Comparison of ENCODE assay signal across 8 cellular contexts in genomic region chr20:32820698-32821378, GRCh38. TPM values are rescaled to one million over a fixed set of nuclear protein-coding genes. Genes with fewer than 3 reads are reported as not detected.
DNase-seq lines count a peak whose midpoint lies in the region; ATAC-seq and TF ChIP-seq lines count a peak whose summit lies in the region.

No MANE protein-coding gene starts in this region.

- no peaks in the 10 kb centered on the region for H3K27me3 ChIP-seq in CD8-positive, alpha-beta memory T cell (ENCODE audit: insufficient read depth, low read length, poor library complexity, severe bottlenecking)
- no peaks in the 10 kb centered on the region for H3K27me3 ChIP-seq in NT2/D1 (ENCODE audit: insufficient read depth, insufficient read length)
- H3K27me3 ChIP-seq in effector memory CD4-positive, alpha-beta T cell (replicated peaks; ENCODE audit: control insufficient read depth, insufficient read depth, low read length, poor library complexity, severe bottlenecking): no peaks in the 10 kb centered on the region
- H3K27me3 ChIP-seq in neural cell (ENCODE audit: insufficient read depth, low read depth, low read length): no peaks in the 10 kb centered on the region

- no peak for TF ChIP-seq CTCF in neural cell (IDR thresholded peaks at IDR 0.05; ENCODE audit: poor library complexity, severe bottlenecking)

- ATAC-seq in HG02938 (IDR thresholded peaks at IDR 0.05; ENCODE audit: unreplicated experiment): no peak

- H3K9me3 Mint-ChIP-seq in CD8-positive, alpha-beta memory T cell: no peaks in the 10 kb centered on the region

- peaks cover 42% of the 10 kb centered on the region for H3K4me1 ChIP-seq in CD8-positive, alpha-beta memory T cell (ENCODE audit: insufficient read depth, low read length)
- peaks cover 5% of the 10 kb centered on the region for H3K4me1 ChIP-seq in NT2/D1 (ENCODE audit: insufficient read depth, insufficient read length)
- H3K4me1 ChIP-seq in effector memory CD4-positive, alpha-beta T cell (ENCODE audit: control insufficient read depth, insufficient read depth, low read length, poor library complexity, severe bottlenecking): peaks cover 27% of the 10 kb centered on the region

- CTCF ChIA-PET in CD8-positive, alpha-beta memory T cell (lab: Charles Lee): interaction anchor here (1.8 kb wide), 1 partner anchor 8 kb away, joined by 5 read pairs; no protein-coding TSS in a partner anchor

- H3K4me2 ChIP-seq in neural cell (ENCODE audit: low read length): peak overlapping the region; percentile 90

- TF ChIP-seq EP300 in neural cell (conservative IDR thresholded peaks at IDR 0.05; ENCODE audit: poor library complexity, severe bottlenecking): no peak

- no peaks in the 10 kb centered on the region for H3K9me2 ChIP-seq in neural cell (ENCODE audit: insufficient read depth, low read length)

- H3K27ac ChIP-seq in CD8-positive, alpha-beta memory T cell (ENCODE audit: low read depth, low read length): peak overlapping the region; percentile 92
- peak overlapping the region; percentile 83 for H3K27ac ChIP-seq in effector memory CD4-positive, alpha-beta T cell (ENCODE audit: insufficient read depth, low read length, poor library complexity, severe bottlenecking)
- H3K27ac ChIP-seq in neural cell (ENCODE audit: low read length): peak overlapping the region; percentile 92

- H3K9ac ChIP-seq in NT2/D1 (ENCODE audit: insufficient read length, low read depth) (peak overlapping the region; percentile 92), neural cell (ENCODE audit: low read length) (peak overlapping the region; percentile 82)

- peak overlapping the region; percentile 96 for H3K4me3 ChIP-seq in CD8-positive, alpha-beta memory T cell (ENCODE audit: low read length)
- H3K4me3 ChIP-seq in NT2/D1 (ENCODE audit: insufficient read length, low read depth): peak overlapping the region; percentile 91
- peak overlapping the region; percentile 79 for H3K4me3 ChIP-seq in effector memory CD4-positive, alpha-beta T cell (ENCODE audit: insufficient read depth, low read depth, low read length, poor library complexity, severe bottlenecking)
- peak overlapping the region; percentile 97 for H3K4me3 ChIP-seq in neural cell (ENCODE audit: low read length)

- H3K36me3 ChIP-seq in CD8-positive, alpha-beta memory T cell (ENCODE audit: insufficient read depth, low read length): no peaks in the 10 kb centered on the region
- H3K36me3 ChIP-seq in NT2/D1 (ENCODE audit: insufficient read depth, insufficient read length, low read length) (peaks cover 16% of the 10 kb centered on the region), neural cell (ENCODE audit: insufficient read depth, low read length) (no peaks in the 10 kb centered on the region)
- H3K36me3 ChIP-seq in effector memory CD4-positive, alpha-beta T cell (ENCODE audit: control insufficient read depth, insufficient read depth, low read length): no peaks in the 10 kb centered on the region

- H3K27me3 Mint-ChIP-seq in CD8-positive, alpha-beta memory T cell: peaks cover 0 to 6% of the 10 kb centered on the region in 2 donors

- peaks cover 47 to 56% (median 47%) of the 10 kb centered on the region in 3 donors for H3K4me1 Mint-ChIP-seq in CD8-positive, alpha-beta memory T cell

- H4K20me1 ChIP-seq in neural cell (ENCODE audit: insufficient read depth): peaks cover 15% of the 10 kb centered on the region

- no peaks in the 10 kb centered on the region for H3F3A ChIP-seq in neural cell (ENCODE audit: insufficient read depth, low read length, poor library complexity, severe bottlenecking)

- POLR2A ChIA-PET in CD8-positive, alpha-beta memory T cell (lab: Charles Lee): interaction anchor here (0.5 to 1.5 kb wide), 5 partner anchors 11 to 1888 kb away, joined by 3 to 9 read pairs (median 5); no protein-coding TSS in a partner anchor

- no peak for TF ChIP-seq RAD21 in neural cell (conservative IDR thresholded peaks at IDR 0.05)

- peaks cover 55% of the 10 kb centered on the region for H3K79me2 ChIP-seq in neural cell (replicated peaks; ENCODE audit: insufficient read depth, low read length)

- H3K36me3 Mint-ChIP-seq in CD8-positive, alpha-beta memory T cell: peaks cover 0 to 18% (median 0%) of the 10 kb centered on the region in 3 donors

- no peaks in the 10 kb centered on the region for H3K9me3 ChIP-seq in CD8-positive, alpha-beta memory T cell (ENCODE audit: low read length)
- H3K9me3 ChIP-seq in NT2/D1 (ENCODE audit: insufficient read depth, low read length): no peaks in the 10 kb centered on the region
- H3K9me3 ChIP-seq in effector memory CD4-positive, alpha-beta T cell (ENCODE audit: control insufficient read depth, low read length): no peaks in the 10 kb centered on the region
- no peaks in the 10 kb centered on the region for H3K9me3 ChIP-seq in neural cell (ENCODE audit: low read length)

- H3K27ac Mint-ChIP-seq in CD8-positive, alpha-beta memory T cell: peak overlapping the region; percentile 97 to 100 (median 98)

- H3K4me3 Mint-ChIP-seq in CD8-positive, alpha-beta memory T cell: peak overlapping the region; percentile 94 to 100 (median 98)

- no peak for DNase-seq in CD8-positive, alpha-beta memory T cell
- DNase-seq in NT2/D1 (ENCODE audit: low read depth, low spot score) (no peak), DMS79 treated with DMSO at 0.1 percent for 48 hours (lab: John Stamatoyannopoulos, UW) (no peak), NCI-H1694 treated with DMSO at 0.1 percent for 48 hours (lab: John Stamatoyannopoulos, UW) (no peak), NCI-H1048 (lab: John Stamatoyannopoulos, UW) (no peak)
- DNase-seq in effector memory CD4-positive, alpha-beta T cell: no peak

- H2AFZ ChIP-seq in neural cell (ENCODE audit: low read depth, low read length): peak overlapping the region; percentile 33

TF ChIP-seq in neural cell, 6 proteins besides CTCF, POLR2A, EP300 and RAD21:
- no peak for TF ChIP-seq REST (IDR thresholded peaks at IDR 0.05; ENCODE audit: borderline replicate concordance)
- TF ChIP-seq EZH2 (IDR thresholded peaks at IDR 0.05; ENCODE audit: borderline replicate concordance, insufficient read depth, low read length, poor library complexity, severe bottlenecking): no peak
- TF ChIP-seq POLR2AphosphoS5 (IDR thresholded peaks at IDR 0.05): no peak
- TF ChIP-seq TAF1 (IDR thresholded peaks at IDR 0.05; ENCODE audit: low read depth): no peak
- no peak for TF ChIP-seq SMC3 (conservative IDR thresholded peaks at IDR 0.05; ENCODE audit: poor library complexity)
- no peak for TF ChIP-seq MXI1 (conservative IDR thresholded peaks at IDR 0.05; ENCODE audit: poor library complexity, severe bottlenecking)

RNA-seq across cellular contexts. Expression of gene MAPRE1, which starts 1.1 kb away (rescaled TPM):
- 100 to 1,000 TPM; 154 to 159 TPM for total RNA-seq in CD8-positive, alpha-beta memory T cell
- 96.3 TPM for polyA plus RNA-seq in CD8-positive, alpha-beta memory T cell
- polyA plus RNA-seq in neural cell: 209 and 210 TPM in 2 replicates
- polyA minus RNA-seq in neural cell: 188 and 226 TPM in 2 replicates

RNA-seq across cellular contexts. Expression of gene EFCAB8, which starts 37.9 kb away (rescaled TPM):
- total RNA-seq in CD8-positive, alpha-beta memory T cell: under 1 TPM; 0.35 to 0.69 TPM
- not detected for polyA plus RNA-seq in CD8-positive, alpha-beta memory T cell
- polyA plus RNA-seq in neural cell: not detected in 2 replicates
- not detected in 2 replicates for polyA minus RNA-seq in neural cell

RNA-seq across cellular contexts. Expression of gene DNMT3B, which starts 58.7 kb away (rescaled TPM):
- total RNA-seq in CD8-positive, alpha-beta memory T cell: 1 to 10 TPM in 1 of 2 experiments, under 1 TPM in 1; 1.00 to 1.4 TPM
- polyA plus RNA-seq in CD8-positive, alpha-beta memory T cell: 0.22 TPM
- polyA plus RNA-seq in neural cell: 8.7 and 9.0 TPM in 2 replicates
- 8.9 and 9.0 TPM in 2 replicates for polyA minus RNA-seq in neural cell
